ENCODE assay signal across 8 cellular contexts in genomic region chr17:4950075-4950756, GRCh38. TPM values are rescaled to one million over a fixed set of nuclear protein-coding genes. Genes with fewer than 3 reads are reported as not detected.
A peak's percentile ranks its signal among the peaks of the same experiment; 100 is the strongest.
DNase-seq lines count a peak whose midpoint lies in the region; ATAC-seq and TF ChIP-seq lines count a peak whose summit lies in the region.

No MANE protein-coding gene starts in this region.

- in situ Hi-C loops in astrocyte of the spinal cord (cut with HindIII; ENCODE audit: low sequenced_read_pairs), result no loop called here

- no peaks in the 10 kb centered on the region for H4K20me1 ChIP-seq in OCI-LY1 (ENCODE audit: insufficient read depth, low read length)

- peak overlapping the region; percentile 100 for H3K27ac ChIP-seq in OCI-LY1 (ENCODE audit: low read depth, low read length, poor library complexity, severe bottlenecking)

- H3K79me2 ChIP-seq in OCI-LY1 (ENCODE audit: insufficient read depth, low read length), result peaks cover 9% of the 10 kb centered on the region

- H3K4me1 ChIP-seq in BE2C (peaks cover 4% of the 10 kb centered on the region), OCI-LY1 (ENCODE audit: insufficient read depth, low read length, severe bottlenecking) (peaks cover 36% of the 10 kb centered on the region)

- peak overlapping the region; percentile 56 for H3K4me3 ChIP-seq in BE2C (ENCODE audit: low read depth, low read length)
- H3K4me3 ChIP-seq in OCI-LY1 (ENCODE audit: low read depth, low read length, poor library complexity, severe bottlenecking), result peak overlapping the region; percentile 84
- peak overlapping the region; percentile 28 for H3K4me3 ChIP-seq in astrocyte of the spinal cord (ENCODE audit: low read depth, low read length)

- H3F3A ChIP-seq in OCI-LY1 (ENCODE audit: insufficient read depth, low read length), result 0 out of 2 replicates have a peak, but pooled peaks cover 3% of the 10 kb centered on the region

- H3K9me2 ChIP-seq in OCI-LY1 (ENCODE audit: low read depth, low read length), result no peaks in the 10 kb centered on the region

- no peak overlapping the region for H2AFZ ChIP-seq in OCI-LY1 (ENCODE audit: low read length)

- H3K27me3 ChIP-seq in BE2C (no peaks in the 10 kb centered on the region), OCI-LY1 (ENCODE audit: insufficient read depth, low read length) (no peaks in the 10 kb centered on the region)

- DNase-seq in BE2C (peak; percentile 79), astrocyte of the spinal cord (ENCODE audit: low read depth, low spot score) (no peak), islet precursor cell (peak; percentile 78), dermis blood vessel endothelial cell (no peak)
- peak; percentile 46 for DNase-seq in stimulated activated CD4-positive, alpha-beta T cell treated with anti-CD3 and anti-CD28 coated beads, Interleukin-4, amount 100 ng/mL, for 24 hours
- DNase-seq in NK-92 treated with Interleukin-12 subunit alpha and Interleukin-12 subunit beta, amount 100 ng/mL, for 24 hours (lab: John Stamatoyannopoulos, UW), result no peak

- peak overlapping the region; percentile 92 for H3K9ac ChIP-seq in OCI-LY1 (ENCODE audit: low read length)

- ATAC-seq in GM21576 (IDR thresholded peaks at IDR 0.05; ENCODE audit: unreplicated experiment), result peak; percentile 2

- H3K9me3 ChIP-seq in BE2C (no peaks in the 10 kb centered on the region), OCI-LY1 (ENCODE audit: low read length) (no peaks in the 10 kb centered on the region)

- peaks cover 13% of the 10 kb centered on the region for H3K36me3 ChIP-seq in BE2C
- peaks cover 29% of the 10 kb centered on the region for H3K36me3 ChIP-seq in OCI-LY1 (ENCODE audit: insufficient read depth, low read length)

- TF ChIP-seq CTCF in BE2C (IDR thresholded peaks at IDR 0.05; ENCODE audit: low read depth, low read length) (no peak), OCI-LY1 (IDR thresholded peaks at IDR 0.05; ENCODE audit: low read length) (no peak), astrocyte of the spinal cord (IDR thresholded peaks at IDR 0.05; ENCODE audit: low read depth, low read length) (no peak)

- peak overlapping the region; percentile 94 for H3K4me2 ChIP-seq in OCI-LY1 (ENCODE audit: low read length)

RNA-seq across cellular contexts. Expression of gene ENO3, which starts 0.7 kb away (rescaled TPM):
- 119 TPM for polyA plus RNA-seq in BE2C (2012; ENCODE audit: insufficient read depth, insufficient read length, low read depth)
- total RNA-seq in dermis blood vessel endothelial cell, result 3.3 and 7.0 TPM in 2 replicates

RNA-seq across cellular contexts. Expression of gene PFN1, which starts 1.9 kb away (rescaled TPM):
- 1,200 TPM for polyA plus RNA-seq in BE2C (2012; ENCODE audit: insufficient read depth, insufficient read length, low read depth)
- total RNA-seq in dermis blood vessel endothelial cell, result 298 and 729 TPM in 2 replicates

RNA-seq across cellular contexts. Expression of gene RNF167, which starts 10.1 kb away (rescaled TPM):
- 87.9 TPM for polyA plus RNA-seq in BE2C (2012; ENCODE audit: insufficient read depth, insufficient read length, low read depth)
- 13.6 and 23.7 TPM in 2 replicates for total RNA-seq in dermis blood vessel endothelial cell

RNA-seq across cellular contexts. Expression of gene SLC25A11, which starts 10.4 kb away (rescaled TPM):
- 80.7 TPM for polyA plus RNA-seq in BE2C (2012; ENCODE audit: insufficient read depth, insufficient read length, low read depth)
- total RNA-seq in dermis blood vessel endothelial cell, result 59.2 and 67.8 TPM in 2 replicates

RNA-seq across cellular contexts. Expression of gene SPAG7, which starts 17.4 kb away (rescaled TPM):
- polyA plus RNA-seq in BE2C (2012; ENCODE audit: insufficient read depth, insufficient read length, low read depth), result 43.8 TPM
- total RNA-seq in dermis blood vessel endothelial cell, result 57.5 and 64.1 TPM in 2 replicates

Comparison
In these comparisons a context has a peak if more than half of its experiments do, and no peak if none do; other contexts are left out.
1. DNase-seq: peak in BE2C (single experiment), islet precursor cell (single experiment) and stimulated activated CD4-positive, alpha-beta T cell treated with anti-CD3 and anti-CD28 coated beads, Interleukin-4, amount 100 ng/mL, for 24 hours (single experiment); none in astrocyte of the spinal cord (single experiment), NK-92 treated with Interleukin-12 subunit alpha and Interleukin-12 subunit beta, amount 100 ng/mL, for 24 hours (single experiment) and dermis blood vessel endothelial cell (single experiment).
2. H3K4me3 ChIP-seq: peak in every context shown above with its lines; median percentile 84 in OCI-LY1; 56 in BE2C; 28 in astrocyte of the spinal cord.